Comparison of ENCODE assay signal across 16 cellular contexts in the genomic region with DNA sequence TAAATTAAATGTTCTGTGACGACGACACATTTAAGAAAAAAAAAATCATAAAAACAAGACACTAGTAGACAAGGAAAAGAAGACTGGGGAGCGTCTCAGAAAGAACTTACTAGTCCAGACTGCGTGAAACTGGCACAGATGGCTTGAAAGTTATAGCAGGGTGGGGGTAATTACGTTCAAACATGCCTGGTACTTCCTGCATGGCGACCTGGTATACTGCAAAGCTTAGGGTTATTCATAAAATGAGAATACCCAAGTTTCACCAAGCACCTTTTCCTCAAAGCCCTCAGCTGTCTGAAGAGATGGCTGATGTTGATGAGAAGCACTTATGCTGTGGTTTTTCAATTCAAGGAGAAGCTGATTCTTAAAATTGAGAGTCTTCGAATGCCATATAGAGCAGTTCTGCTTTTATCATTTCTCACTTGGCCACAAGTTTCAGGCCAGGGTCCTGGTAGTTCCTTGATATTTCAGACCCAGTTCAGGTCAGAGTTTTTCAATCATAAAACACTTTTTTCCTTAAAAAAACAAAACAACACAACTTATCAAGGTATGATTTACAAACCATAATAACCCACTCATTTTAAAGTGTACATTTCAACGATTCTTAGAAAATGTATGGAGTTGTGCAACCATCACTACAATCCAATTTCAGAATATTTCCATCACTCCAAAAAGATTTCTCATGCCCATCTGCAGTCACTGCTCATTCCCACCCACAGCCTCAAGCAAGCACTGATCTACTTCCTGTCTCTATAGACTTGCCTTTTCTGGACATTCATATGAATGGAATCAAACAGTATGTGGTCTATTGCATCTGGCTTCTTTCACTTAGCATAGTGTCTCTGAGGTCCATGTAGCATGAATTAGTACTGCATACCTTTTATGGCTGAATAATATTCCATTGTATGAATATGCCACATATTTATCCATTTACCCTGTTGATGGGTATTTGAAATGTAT. TPM values are rescaled to one million over a fixed set of nuclear protein-coding genes. Genes with fewer than 3 reads are reported as not detected.
A peak's percentile ranks its signal among the peaks of the same experiment; 100 is the strongest.
DNase-seq lines count a peak whose midpoint lies in the region; ATAC-seq and TF ChIP-seq lines count a peak whose summit lies in the region.
"Had no signal": no experiment of that assay in that cellular context is flagged by ENCODE, and none has a peak within 500 bp of the region (broad histone marks: within the 10 kb centered on the region; RNA-seq: fewer than 3 reads in every experiment).

No MANE protein-coding gene starts in this region.

- H3K27ac ChIP-seq in esophagus squamous epithelium (peak overlapping the region in 3 of 4 donors; percentile 3 to 42 (median 35)), trophoblast cell (ENCODE audit: low read depth, low read length) (no peak overlapping the region)
- H3K27ac ChIP-seq: cardiac muscle cell, prostate gland had no signal

- peaks cover 0 to 45% (median 0%) of the 10 kb centered on the region in 3 donors for H3K4me1 ChIP-seq in esophagus squamous epithelium
- no peaks in the 10 kb centered on the region for H3K4me1 ChIP-seq in trophoblast cell (ENCODE audit: control insufficient read depth in 1 of 2, insufficient read depth in 2 of 2, low read length in 2 of 2)
- H3K4me1 ChIP-seq: prostate gland had no signal

- H3K79me2 ChIP-seq in trophoblast cell (ENCODE audit: control insufficient read depth, insufficient read depth, low read length, poor library complexity) = no peaks in the 10 kb centered on the region

- H4K91ac ChIP-seq in trophoblast cell (ENCODE audit: low read depth, low read length) = no peak overlapping the region

- H3K18ac ChIP-seq in trophoblast cell (ENCODE audit: low read length) = no peak overlapping the region

- no peak for ATAC-seq in HG02798 (IDR thresholded peaks at IDR 0.05; ENCODE audit: poor library complexity, unreplicated experiment)

- H3K4me3 ChIP-seq in esophagus squamous epithelium = no peak overlapping the region
- no peak overlapping the region for H3K4me3 ChIP-seq in trophoblast cell (ENCODE audit: low read depth, low read length)
- H3K4me3 ChIP-seq: cardiac muscle cell, prostate gland had no signal

- H3K27me3 ChIP-seq in esophagus squamous epithelium (peaks cover 0 to 8% (median 0%) of the 10 kb centered on the region in 4 donors), trophoblast cell (ENCODE audit: insufficient read depth, low read length) (no peaks in the 10 kb centered on the region)
- H3K27me3 ChIP-seq: cardiac muscle cell had no signal

- H3K27me3 Mint-ChIP-seq in CD14-positive monocyte (ENCODE audit: low read depth in 3 of 3) = peaks cover 0 to 3% (median 0%) of the 10 kb centered on the region in 3 donors

- no peaks in the 10 kb centered on the region for H3K36me3 Mint-ChIP-seq in CD14-positive monocyte

- no peak overlapping the region for H3K14ac ChIP-seq in trophoblast cell (ENCODE audit: low read length)

- in situ Hi-C loops in KBM-7 (cut with MboI; ENCODE audit: low pct_unique_long_range_greater_than_20kb, low sequenced_read_pairs) = no loop called here

- no peak overlapping the region for H2BK12ac ChIP-seq in trophoblast cell (ENCODE audit: low read length)

- no peak overlapping the region for H2AFZ ChIP-seq in trophoblast cell (ENCODE audit: insufficient read depth, low read length, poor library complexity)

- H3K36me3 ChIP-seq in esophagus squamous epithelium (no peaks in the 10 kb centered on the region), trophoblast cell (ENCODE audit: control insufficient read depth in 1 of 2, insufficient read depth in 2 of 2, low read length in 2 of 2) (no peaks in the 10 kb centered on the region)
- H3K36me3 ChIP-seq: cardiac muscle cell, prostate gland had no signal

- 45 to 61% methylated on average over 8 of the region's 8 CpGs for WGBS in esophagus squamous epithelium, 2 donors
- WGBS in trophoblast cell (ENCODE audit: extremely low coverage, insufficient coverage, insufficient read length) = no CpG with 5 or more reads among the region's 8 CpGs

- TF ChIP-seq CTCF in esophagus squamous epithelium (IDR thresholded peaks at IDR 0.05) (no peak), CD14-positive monocyte (IDR thresholded peaks at IDR 0.05) (no peak)

- DNase-seq in DMS 273 treated with DMSO at 0.1 percent for 48 hours (lab: John Stamatoyannopoulos, UW) (peak; percentile 95), KBM-7 (peak; percentile 44), RPMI7951 (ENCODE audit: low read depth) (peak; percentile 43), esophagus squamous epithelium (lab: John Stamatoyannopoulos, UW) (no peak), CD14-positive monocyte (ENCODE audit: low spot score) (no peak), trophoblast cell (no peak), Ammon's horn (ENCODE audit: low spot score) (no peak)
- DNase-seq: activated CD4-positive, alpha-beta T cell treated with anti-CD3 and anti-CD28 coated beads, Interleukin-2, amount 50 U/mL, for 4 hours; activated gamma-delta T cell treated with Interleukin-2 at 50 U/mL for 16 hours; C1 segment of cervical spinal cord; NCI-H1092; stimulated activated naive CD4-positive, alpha-beta T cell treated with Interleukin-2 at 50 U/mL for 16 hours; T-helper 1 cell had no signal

- H2BK5ac ChIP-seq in trophoblast cell (ENCODE audit: low read depth, low read length, poor library complexity) = no peak overlapping the region

- H3K4me3 Mint-ChIP-seq in CD14-positive monocyte = no peak overlapping the region

- peaks cover 0 to 3% (median 0%) of the 10 kb centered on the region in 7 donors for H3K9me3 Mint-ChIP-seq in CD14-positive monocyte

- H3K9ac ChIP-seq in trophoblast cell (ENCODE audit: low read length) = no peak overlapping the region

- no peaks in the 10 kb centered on the region for H3K9me3 ChIP-seq in esophagus squamous epithelium
- no peaks in the 10 kb centered on the region for H3K9me3 ChIP-seq in trophoblast cell (ENCODE audit: insufficient read depth, low read depth, low read length)
- H3K9me3 ChIP-seq: prostate gland had no signal

- no peak overlapping the region for H4K8ac ChIP-seq in trophoblast cell (ENCODE audit: low read depth, low read length)

- no peak overlapping the region for H2AK5ac ChIP-seq in trophoblast cell (ENCODE audit: low read length)

- H3K79me1 ChIP-seq in trophoblast cell (ENCODE audit: low read length) = no peaks in the 10 kb centered on the region

- H3K27ac Mint-ChIP-seq in CD14-positive monocyte = no peak overlapping the region

- no peak overlapping the region for H3K23ac ChIP-seq in trophoblast cell (ENCODE audit: low read length)

- H3K4ac ChIP-seq in trophoblast cell (ENCODE audit: low read depth, low read length) = no peak overlapping the region

- no peak overlapping the region for H2BK120ac ChIP-seq in trophoblast cell (ENCODE audit: insufficient read depth, low read length, poor library complexity)

- TF ChIP-seq POLR2A in esophagus squamous epithelium (IDR thresholded peaks at IDR 0.05) = no peak

- H3K4me1 Mint-ChIP-seq in CD14-positive monocyte = peaks cover 27% of the 10 kb centered on the region

- no peak overlapping the region for H3K4me2 ChIP-seq in trophoblast cell (ENCODE audit: low read length)

- H4K12ac ChIP-seq in trophoblast cell (ENCODE audit: low read depth, low read length) = no peak overlapping the region

- intact Hi-C loops in esophagus squamous epithelium (cut with DNase I) (no loop called here), CD14-positive monocyte (cut with micrococcal nuclease) (no loop called here)

RNA-seq across cellular contexts. Expression of gene PCOLCE2, which starts 24.6 kb away (rescaled TPM):
- total RNA-seq in RPMI7951 (2014; rRNA removed; shearing (Covaris generic)) = 2.1 and 2.8 TPM in 2 replicates
- 10 to 100 TPM in 2 of 4 donors, 1 to 10 TPM in 1, under 1 TPM in 1; 0.38 to 19.1 (median 6.4) TPM for total RNA-seq in esophagus squamous epithelium
- polyA plus RNA-seq in CD14-positive monocyte = not detected
- 1.5 and 2.2 TPM in 2 replicates for polyA plus RNA-seq in trophoblast cell (2013)

Comparison
In these comparisons a context has a peak if more than half of its experiments do, and no peak if none do; other contexts are left out.
1. DNase-seq: peak in DMS 273 treated with DMSO at 0.1 percent for 48 hours (single experiment), KBM-7 (single experiment) and RPMI7951 (single experiment); none in esophagus squamous epithelium (single experiment), CD14-positive monocyte (single experiment), trophoblast cell (0 of 2) and Ammon's horn (single experiment).